Comparison of ENCODE assay signal across 1 cellular context in the genomic region with DNA sequence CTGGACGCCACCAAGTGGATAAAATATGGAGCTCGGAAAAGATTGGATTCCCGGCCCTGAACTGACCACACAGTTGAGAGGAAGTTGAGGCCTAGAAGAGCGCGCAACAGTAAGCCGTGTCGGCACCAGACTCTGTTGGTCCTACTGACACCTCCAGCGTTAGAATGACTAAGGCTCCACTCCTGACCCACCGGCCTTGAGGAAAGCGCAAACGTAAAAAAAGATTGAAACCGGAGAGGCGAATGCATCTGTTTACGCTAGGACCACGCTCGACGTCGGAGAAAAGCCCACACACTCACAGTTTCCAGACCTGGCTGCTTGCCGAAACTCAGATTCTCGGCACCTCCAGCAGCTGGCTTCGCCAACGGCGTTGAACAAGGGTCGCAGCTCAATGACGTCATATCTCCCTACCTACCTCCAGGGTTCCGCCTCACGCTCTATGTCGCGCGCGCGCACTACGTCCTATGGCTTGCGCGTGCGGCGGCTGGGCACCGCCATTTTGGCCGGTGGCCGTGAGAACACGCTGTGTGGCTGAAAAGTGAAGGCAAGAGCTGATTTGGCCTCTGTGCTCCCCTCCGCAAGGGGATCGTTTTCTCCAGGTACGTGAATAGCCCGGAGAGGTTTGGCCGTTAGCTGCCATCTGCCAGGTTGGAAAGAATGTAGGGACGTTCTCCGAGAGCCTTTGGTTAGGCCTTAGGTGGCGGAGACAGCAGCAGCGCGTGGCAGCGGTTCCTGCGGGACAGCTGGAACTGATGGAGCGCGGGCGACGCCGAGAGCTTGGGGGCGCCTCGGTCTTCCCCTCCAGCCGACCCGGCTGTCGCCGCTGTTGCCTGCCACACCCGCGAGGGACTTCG.
A peak's percentile ranks its signal among the peaks of the same experiment; 100 is the strongest.
TF ChIP-seq lines count a peak whose summit lies in the region.

ABCE1 (plus strand) TSS at position 491 of the 854 bp plus-strand sequence. CDS start 6,102 bp downstream, outside the sequence.
A gene with protein sequence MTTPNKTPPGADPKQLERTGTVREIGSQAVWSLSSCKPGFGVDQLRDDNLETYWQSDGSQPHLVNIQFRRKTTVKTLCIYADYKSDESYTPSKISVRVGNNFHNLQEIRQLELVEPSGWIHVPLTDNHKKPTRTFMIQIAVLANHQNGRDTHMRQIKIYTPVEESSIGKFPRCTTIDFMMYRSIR (minus strand): TSS at position 376 of the 854 bp plus-strand sequence. CDS start 2,097 bp downstream, outside the sequence.

TF ChIP-seq in K562, 482 proteins besides CTCF, POLR2A, EP300 and RAD21 (continued from another document and continues in another):
- TF ChIP-seq MAFG (tag; conservative IDR thresholded peaks at IDR 0.05), result no peak
- TF ChIP-seq, protein P1, sequence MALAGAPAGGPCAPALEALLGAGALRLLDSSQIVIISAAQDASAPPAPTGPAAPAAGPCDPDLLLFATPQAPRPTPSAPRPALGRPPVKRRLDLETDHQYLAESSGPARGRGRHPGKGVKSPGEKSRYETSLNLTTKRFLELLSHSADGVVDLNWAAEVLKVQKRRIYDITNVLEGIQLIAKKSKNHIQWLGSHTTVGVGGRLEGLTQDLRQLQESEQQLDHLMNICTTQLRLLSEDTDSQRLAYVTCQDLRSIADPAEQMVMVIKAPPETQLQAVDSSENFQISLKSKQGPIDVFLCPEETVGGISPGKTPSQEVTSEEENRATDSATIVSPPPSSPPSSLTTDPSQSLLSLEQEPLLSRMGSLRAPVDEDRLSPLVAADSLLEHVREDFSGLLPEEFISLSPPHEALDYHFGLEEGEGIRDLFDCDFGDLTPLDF (CRISPR knock-in tag; IDR thresholded peaks at IDR 0.05), result 0 out of 2 replicates have a peak, but pooled peaks have one; percentile 46
- peak; percentile 66; the same call in 1 of the 2 replicates for TF ChIP-seq ZNF766 (CRISPR knock-in tag; conservative IDR thresholded peaks at IDR 0.05)
- TF ChIP-seq ARID2 (IDR thresholded peaks at IDR 0.05), result no peak
- no peak for TF ChIP-seq ZNF174 (CRISPR knock-in tag; IDR thresholded peaks at IDR 0.05)
- TF ChIP-seq HMGXB4 (CRISPR knock-in tag; IDR thresholded peaks at IDR 0.05), result no peak; the same call in 1 of the 2 replicates
- no peak for TF ChIP-seq SMARCA5 (IDR thresholded peaks at IDR 0.05)
- TF ChIP-seq TFE3 (CRISPR knock-in tag; IDR thresholded peaks at IDR 0.05), result no peak
- peak; percentile 56 for TF ChIP-seq ELF1 (tag; IDR thresholded peaks at IDR 0.05)
- no peak for TF ChIP-seq U2AF1 (optimal IDR thresholded peaks at IDR 0.05; ENCODE audit: low read depth, low read length)
- no peak for TF ChIP-seq HNRNPL (IDR thresholded peaks at IDR 0.05; ENCODE audit: low read depth, low read length)
- 0 out of 2 replicates have a peak, but pooled peaks have one; percentile 44 for TF ChIP-seq XRCC5 (IDR thresholded peaks at IDR 0.05; ENCODE audit: low read depth, low read length)
- peak; percentile 52; the same call in 1 of the 2 replicates for TF ChIP-seq ETV1 (tag; conservative IDR thresholded peaks at IDR 0.05; ENCODE audit: low read depth)
- TF ChIP-seq, protein P2, sequence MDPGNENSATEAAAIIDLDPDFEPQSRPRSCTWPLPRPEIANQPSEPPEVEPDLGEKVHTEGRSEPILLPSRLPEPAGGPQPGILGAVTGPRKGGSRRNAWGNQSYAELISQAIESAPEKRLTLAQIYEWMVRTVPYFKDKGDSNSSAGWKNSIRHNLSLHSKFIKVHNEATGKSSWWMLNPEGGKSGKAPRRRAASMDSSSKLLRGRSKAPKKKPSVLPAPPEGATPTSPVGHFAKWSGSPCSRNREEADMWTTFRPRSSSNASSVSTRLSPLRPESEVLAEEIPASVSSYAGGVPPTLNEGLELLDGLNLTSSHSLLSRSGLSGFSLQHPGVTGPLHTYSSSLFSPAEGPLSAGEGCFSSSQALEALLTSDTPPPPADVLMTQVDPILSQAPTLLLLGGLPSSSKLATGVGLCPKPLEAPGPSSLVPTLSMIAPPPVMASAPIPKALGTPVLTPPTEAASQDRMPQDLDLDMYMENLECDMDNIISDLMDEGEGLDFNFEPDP (CRISPR knock-in tag; IDR thresholded peaks at IDR 0.05), result peak; percentile 87; the same call in 1 of the 2 replicates
- no peak for TF ChIP-seq ZC3H11A (IDR thresholded peaks at IDR 0.05; ENCODE audit: low read depth, low read length)
- peak; percentile 97 for TF ChIP-seq POLR2G (IDR thresholded peaks at IDR 0.05; ENCODE audit: low read depth, low read length)
- TF ChIP-seq HDAC8 (tag; IDR thresholded peaks at IDR 0.05), result no peak
- TF ChIP-seq STAG1 (CRISPR knock-in tag; IDR thresholded peaks at IDR 0.05; ENCODE audit: borderline replicate concordance), result no peak
- TF ChIP-seq, protein P3, sequence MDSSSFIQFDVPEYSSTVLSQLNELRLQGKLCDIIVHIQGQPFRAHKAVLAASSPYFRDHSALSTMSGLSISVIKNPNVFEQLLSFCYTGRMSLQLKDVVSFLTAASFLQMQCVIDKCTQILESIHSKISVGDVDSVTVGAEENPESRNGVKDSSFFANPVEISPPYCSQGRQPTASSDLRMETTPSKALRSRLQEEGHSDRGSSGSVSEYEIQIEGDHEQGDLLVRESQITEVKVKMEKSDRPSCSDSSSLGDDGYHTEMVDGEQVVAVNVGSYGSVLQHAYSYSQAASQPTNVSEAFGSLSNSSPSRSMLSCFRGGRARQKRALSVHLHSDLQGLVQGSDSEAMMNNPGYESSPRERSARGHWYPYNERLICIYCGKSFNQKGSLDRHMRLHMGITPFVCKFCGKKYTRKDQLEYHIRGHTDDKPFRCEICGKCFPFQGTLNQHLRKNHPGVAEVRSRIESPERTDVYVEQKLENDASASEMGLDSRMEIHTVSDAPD (CRISPR knock-in tag; IDR thresholded peaks at IDR 0.05), result no peak
- no peak for TF ChIP-seq ZNF407 (IDR thresholded peaks at IDR 0.05; ENCODE audit: low read depth)
- no peak for TF ChIP-seq PTTG1 (tag; IDR thresholded peaks at IDR 0.05; ENCODE audit: low read depth)
- TF ChIP-seq, protein P4, sequence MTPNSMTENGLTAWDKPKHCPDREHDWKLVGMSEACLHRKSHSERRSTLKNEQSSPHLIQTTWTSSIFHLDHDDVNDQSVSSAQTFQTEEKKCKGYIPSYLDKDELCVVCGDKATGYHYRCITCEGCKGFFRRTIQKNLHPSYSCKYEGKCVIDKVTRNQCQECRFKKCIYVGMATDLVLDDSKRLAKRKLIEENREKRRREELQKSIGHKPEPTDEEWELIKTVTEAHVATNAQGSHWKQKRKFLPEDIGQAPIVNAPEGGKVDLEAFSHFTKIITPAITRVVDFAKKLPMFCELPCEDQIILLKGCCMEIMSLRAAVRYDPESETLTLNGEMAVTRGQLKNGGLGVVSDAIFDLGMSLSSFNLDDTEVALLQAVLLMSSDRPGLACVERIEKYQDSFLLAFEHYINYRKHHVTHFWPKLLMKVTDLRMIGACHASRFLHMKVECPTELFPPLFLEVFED (CRISPR knock-in tag; conservative IDR thresholded peaks at IDR 0.05), result no peak
- 0 out of 2 replicates have a peak, but pooled peaks have one; percentile 48 for TF ChIP-seq CHCHD3 (CRISPR knock-in tag; IDR thresholded peaks at IDR 0.05)
- no peak for TF ChIP-seq ZNF512 (tag; IDR thresholded peaks at IDR 0.05)
- no peak for TF ChIP-seq ZNF140 (CRISPR knock-in tag; IDR thresholded peaks at IDR 0.05)
- TF ChIP-seq STAT5B (CRISPR knock-in tag; IDR thresholded peaks at IDR 0.05), result no peak
- no peak for TF ChIP-seq FOXJ3 (CRISPR knock-in tag; IDR thresholded peaks at IDR 0.05)
- TF ChIP-seq TAF1 (IDR thresholded peaks at IDR 0.05; ENCODE audit: control insufficient read depth, extremely low read depth, insufficient read depth, low read length, severe bottlenecking), result peak; percentile 83
- TF ChIP-seq FOXK2 (conservative IDR thresholded peaks at IDR 0.05 in 1 of 2, IDR thresholded peaks at IDR 0.05 in 1 of 2; ENCODE audit: low read depth in 2 of 2), result peak; percentile 62 to 81
- no peak for TF ChIP-seq ZNF124 (CRISPR knock-in tag; IDR thresholded peaks at IDR 0.05)
